9 cellular contexts compared by ENCODE assay signal in genomic region chr15:85620321-85621044, GRCh38.
DNase-seq lines count a peak whose midpoint lies in the region; ATAC-seq and TF ChIP-seq lines count a peak whose summit lies in the region.
"Had no signal": no experiment of that assay in that cellular context is flagged by ENCODE, and none has a peak within 500 bp of the region (broad histone marks: within the 10 kb centered on the region; RNA-seq: fewer than 3 reads in every experiment).

No MANE protein-coding gene starts in this region.

- H3K4me3 Mint-ChIP-seq in activated T-cell treated with anti-CD3 and anti-CD28 coated beads, Interleukin-2, amount 50 U/mL, for 72 hours = no peak overlapping the region
- H3K4me3 Mint-ChIP-seq: stimulated activated naive CD8-positive, alpha-beta T cell treated with anti-CD3 and anti-CD28 coated beads, Interleukin-15, Interleukin-2, amounts not matched to agents 100 ng/mL and 50 ng/mL, for 24 hours had no signal

- H3K4me1 ChIP-seq in sigmoid colon = peaks cover 0 to 96% (median 78%) of the 10 kb centered on the region in 4 donors

- H3K36me3 ChIP-seq in sigmoid colon = no peaks in the 10 kb centered on the region

- no peak for TF ChIP-seq EP300 in sigmoid colon (IDR thresholded peaks at IDR 0.05)

- TF ChIP-seq CTCF in foreskin fibroblast (IDR thresholded peaks at IDR 0.05; ENCODE audit: low read depth, low read length) (no peak), sigmoid colon (IDR thresholded peaks at IDR 0.05) (no peak)

- ATAC-seq in activated T-cell treated with anti-CD3 and anti-CD28 coated beads, Interleukin-2, amount 50 U/mL, for 72 hours (replicated peaks in 1 of 2) = no peak
- ATAC-seq in GM18517 (IDR thresholded peaks at IDR 0.05; ENCODE audit: unreplicated experiment) = no peak
- no peak for ATAC-seq in GM21717 (IDR thresholded peaks at IDR 0.05; ENCODE audit: unreplicated experiment)
- ATAC-seq in GM18519 (IDR thresholded peaks at IDR 0.05; ENCODE audit: low FRiP score, unreplicated experiment) = no peak

- H3K27me3 Mint-ChIP-seq in activated T-cell treated with anti-CD3 and anti-CD28 coated beads, Interleukin-2, amount 50 U/mL, for 72 hours (ENCODE audit: low read depth) = no peaks in the 10 kb centered on the region
- H3K27me3 Mint-ChIP-seq: stimulated activated naive CD8-positive, alpha-beta T cell treated with anti-CD3 and anti-CD28 coated beads, Interleukin-15, Interleukin-2, amounts not matched to agents 100 ng/mL and 50 ng/mL, for 24 hours had no signal

- WGBS in sigmoid colon, 2 donors = 62 to 76% methylated on average over 5 of the region's 5 CpGs

- H3K9me3 ChIP-seq in sigmoid colon = no peaks in the 10 kb centered on the region

- H3K9me3 Mint-ChIP-seq in activated T-cell treated with anti-CD3 and anti-CD28 coated beads, Interleukin-2, amount 50 U/mL, for 72 hours = no peaks in the 10 kb centered on the region
- H3K9me3 Mint-ChIP-seq: stimulated activated naive CD8-positive, alpha-beta T cell treated with anti-CD3 and anti-CD28 coated beads, Interleukin-15, Interleukin-2, amounts not matched to agents 100 ng/mL and 50 ng/mL, for 24 hours had no signal

- peaks cover 1 to 3% of the 10 kb centered on the region in 2 donors for H3K36me3 Mint-ChIP-seq in activated T-cell treated with anti-CD3 and anti-CD28 coated beads, Interleukin-2, amount 50 U/mL, for 72 hours (ENCODE audit: insufficient read depth in 2 of 2)

- H3K4me1 Mint-ChIP-seq in activated T-cell treated with anti-CD3 and anti-CD28 coated beads, Interleukin-2, amount 50 U/mL, for 72 hours (ENCODE audit: low read depth) = peaks cover 34% of the 10 kb centered on the region

- peak overlapping the region; percentile 72 to 89 (median 84) for H3K27ac ChIP-seq in sigmoid colon

- H3K27ac Mint-ChIP-seq in activated T-cell treated with anti-CD3 and anti-CD28 coated beads, Interleukin-2, amount 50 U/mL, for 72 hours = no peak overlapping the region
- H3K27ac Mint-ChIP-seq: stimulated activated naive CD8-positive, alpha-beta T cell treated with anti-CD3 and anti-CD28 coated beads, Interleukin-15, Interleukin-2, amounts not matched to agents 100 ng/mL and 50 ng/mL, for 24 hours had no signal

- DNase-seq in GM03348 (ENCODE audit: low spot score) = peak; percentile 52
- peak; percentile 33 for DNase-seq in activated T-cell treated with anti-CD3 and anti-CD28 coated beads, Interleukin-2, amount 50 U/mL, for 72 hours
- DNase-seq in foreskin fibroblast = peak in 1 of 2 donors; percentile 71
- DNase-seq in sigmoid colon = no peak
- no peak for DNase-seq in NCI-H510A treated with DMSO at 0.1 percent for 48 hours (lab: John Stamatoyannopoulos, UW)

- H3K27me3 ChIP-seq in sigmoid colon = no peaks in the 10 kb centered on the region

- intact Hi-C loops in sigmoid colon (cut with DNase I) = loop anchor here (5.0 kb wide), 1 partner anchor 107 kb away; no protein-coding TSS in a partner anchor

- TF ChIP-seq POLR2A in sigmoid colon (IDR thresholded peaks at IDR 0.05) = no peak

- H3K4me3 ChIP-seq in foreskin fibroblast (ENCODE audit: low read depth in 1 of 2, low read length in 2 of 2) (peak overlapping the region; percentile 58 to 63), sigmoid colon (peak overlapping the region; percentile 33 to 51 (median 46))

Comparison
In these comparisons a context has a peak if more than half of its experiments do, and no peak if none do; other contexts are left out.
1. DNase-seq: peak in GM03348 (single experiment) and activated T-cell treated with anti-CD3 and anti-CD28 coated beads, Interleukin-2, amount 50 U/mL, for 72 hours (2 of 2); none in sigmoid colon (single experiment) and NCI-H510A treated with DMSO at 0.1 percent for 48 hours (single experiment).